Comparison of ENCODE assay signal across 20 cellular contexts in the genomic region with DNA sequence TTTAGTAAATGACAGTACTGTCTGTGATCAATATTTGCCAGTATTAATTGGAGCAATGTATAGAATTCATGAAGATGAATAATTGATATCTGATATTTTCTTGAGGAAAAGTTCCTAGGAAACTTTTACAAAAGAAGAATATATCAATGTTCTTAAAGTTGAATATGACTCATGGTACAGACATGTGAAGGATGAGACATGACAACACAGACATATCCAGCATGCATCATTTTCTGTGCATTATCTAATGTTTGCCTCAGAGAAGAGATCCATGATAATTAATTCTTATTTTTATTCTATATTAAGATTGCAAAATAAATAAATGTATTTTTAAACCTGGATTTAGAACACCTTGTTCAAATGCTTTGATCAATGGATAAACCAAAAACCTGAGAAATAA.
DNase-seq lines count a peak whose midpoint lies in the region; ATAC-seq and TF ChIP-seq lines count a peak whose summit lies in the region.
"Had no signal": no experiment of that assay in that cellular context is flagged by ENCODE, and none has a peak within 500 bp of the region (broad histone marks: within the 10 kb centered on the region; RNA-seq: fewer than 3 reads in every experiment).

No MANE protein-coding gene starts in this region.

- TF ChIP-seq POLR2A in uterus (IDR thresholded peaks at IDR 0.05), result no peak

- no peak overlapping the region for H3K4me2 ChIP-seq in PC-3 (ENCODE audit: low read length)
- H3K4me2 ChIP-seq: BLaER1 had no signal

- H3K36me3 ChIP-seq in PC-3 (ENCODE audit: low read depth, low read length) (no peaks in the 10 kb centered on the region), uterus (no peaks in the 10 kb centered on the region)
- H3K36me3 ChIP-seq: BLaER1 had no signal

- no peaks in the 10 kb centered on the region for H3K79me2 ChIP-seq in PC-3 (ENCODE audit: low read length)

- intact Hi-C loops in PC-3 (cut with micrococcal nuclease) (no loop called here), uterus (cut with DNase I; ENCODE audit: low total_unique reads) (no loop called here)

- no peak overlapping the region for H3K4me3 ChIP-seq in PC-3 (ENCODE audit: low read length)
- H3K4me3 ChIP-seq in epithelial cell of esophagus (ENCODE audit: low read length), result no peak overlapping the region
- no peak overlapping the region for H3K4me3 ChIP-seq in uterus
- H3K4me3 ChIP-seq: BLaER1, GM12878 had no signal

- TF ChIP-seq CTCF in PC-3 (conservative IDR thresholded peaks at IDR 0.05; ENCODE audit: low read depth, low read length), result no peak
- no peak for TF ChIP-seq CTCF in epithelial cell of esophagus (IDR thresholded peaks at IDR 0.05; ENCODE audit: insufficient read depth, low read depth, low read length, missing control alignments)
- no peak for TF ChIP-seq CTCF in uterus (IDR thresholded peaks at IDR 0.05)

- CTCF ChIA-PET in PC-3 (lab: Charles Lee), result no interaction called here

- no peaks in the 10 kb centered on the region for H3F3A ChIP-seq in PC-3 (ENCODE audit: low read length, unreplicated experiment)

- no peak overlapping the region for H3K9ac ChIP-seq in PC-3 (ENCODE audit: low read length)
- H3K9ac ChIP-seq: BLaER1 had no signal

- BruUV-seq in PC-3 (replicated peaks; lab: Mats Ljungman, UMichigan), result no TSS peak

- POLR2A ChIA-PET in PC-3 (lab: Charles Lee; ENCODE audit: unreplicated experiment), result no interaction called here

- H3K27ac ChIP-seq in PC-3 (ENCODE audit: low read length) (no peak overlapping the region), uterus (no peak overlapping the region)
- H3K27ac ChIP-seq: BLaER1 had no signal

- H3K27me3 ChIP-seq in PC-3 (ENCODE audit: low read length), result no peaks in the 10 kb centered on the region
- H3K27me3 ChIP-seq in uterus, result no peaks in the 10 kb centered on the region
- H3K27me3 ChIP-seq: BLaER1 had no signal

- H2AFZ ChIP-seq in PC-3 (ENCODE audit: low read length), result no peak overlapping the region

- H3K9me3 ChIP-seq in PC-3 (ENCODE audit: low read length) (no peaks in the 10 kb centered on the region), uterus (peaks cover 0 to 3% of the 10 kb centered on the region in 2 donors)
- H3K9me3 ChIP-seq: BLaER1 had no signal

- H4K20me1 ChIP-seq in PC-3 (ENCODE audit: low read length), result no peaks in the 10 kb centered on the region
- H4K20me1 ChIP-seq: BLaER1 had no signal

- no peaks in the 10 kb centered on the region for H3K9me2 ChIP-seq in PC-3 (replicated peaks; ENCODE audit: low read length)

- ATAC-seq in PC-3 (no peak), HG03520 (IDR thresholded peaks at IDR 0.05; ENCODE audit: unreplicated experiment) (no peak), HG02885 (IDR thresholded peaks at IDR 0.05; ENCODE audit: poor library complexity, unreplicated experiment) (no peak)
- ATAC-seq: GM12878 had no signal

- peak; percentile 15 for DNase-seq in HCEC 1CT
- DNase-seq in PC-3, result peak; percentile 33
- peak; percentile 34 for DNase-seq in epithelial cell of esophagus (ENCODE audit: low read depth)
- DNase-seq in iris pigment epithelial cell (ENCODE audit: low read depth), result peak; percentile 9
- no peak for DNase-seq in C1 segment of cervical spinal cord (lab: John Stamatoyannopoulos, UW)
- DNase-seq in uterus, result no peak
- DNase-seq: CD4-positive, alpha-beta T cell; GDM1; IMR-90; KG1; NCI-H1105; NCI-H146; NCI-H1930; NCI-H446 treated with DMSO at 0.1 percent for 48 hours; NCI-H82; SHP77 treated with DMSO at 0.1 percent for 48 hours had no signal

- H3K4me1 ChIP-seq in PC-3 (ENCODE audit: insufficient read depth, low read length) (no peaks in the 10 kb centered on the region), uterus (no peaks in the 10 kb centered on the region)
- H3K4me1 ChIP-seq: BLaER1 had no signal

Comparison
In these comparisons a context has a peak if more than half of its experiments do, and no peak if none do; other contexts are left out.
1. DNase-seq: peak in HCEC 1CT (single experiment), PC-3 (single experiment), epithelial cell of esophagus (single experiment) and iris pigment epithelial cell (single experiment); none in C1 segment of cervical spinal cord (0 of 14) and uterus (0 of 2).